In genomic region chr15:78242128-78242527, GRCh38 we compare ENCODE assay signal across 9 cellular contexts. TPM values are rescaled to one million over a fixed set of nuclear protein-coding genes. Genes with fewer than 3 reads are reported as not detected.
DNase-seq lines count a peak whose midpoint lies in the region; TF ChIP-seq lines count a peak whose summit lies in the region.
"Had no signal": no experiment of that assay in that cellular context is flagged by ENCODE, and none has a peak within 500 bp of the region (broad histone marks: within the 10 kb centered on the region; RNA-seq: fewer than 3 reads in every experiment).

No MANE protein-coding gene starts in this region.

- no peaks in the 10 kb centered on the region for H3K9me3 Mint-ChIP-seq in progenitor cell of endocrine pancreas (ENCODE audit: low read depth)

- 67 to 82% (median 74%) methylated on average over 5 of the region's 5 CpGs for WGBS in adrenal gland, 4 donors
- 67 to 74% methylated on average over 5 of the region's 5 CpGs for WGBS in tibial nerve, 2 donors

- H3K4me3 Mint-ChIP-seq in progenitor cell of endocrine pancreas (ENCODE audit: low read depth) = no peak overlapping the region

- H3K27ac ChIP-seq in colonic mucosa (no peak overlapping the region), adrenal gland (no peak overlapping the region), tibial nerve (no peak overlapping the region)

- H3K27me3 ChIP-seq in colonic mucosa = no peaks in the 10 kb centered on the region
- H3K27me3 ChIP-seq in adrenal gland = no peaks in the 10 kb centered on the region
- H3K27me3 ChIP-seq in tibial nerve = no peaks in the 10 kb centered on the region

- H3K36me3 ChIP-seq in colonic mucosa (no peaks in the 10 kb centered on the region), adrenal gland (replicated peaks in 1 of 2) (no peaks in the 10 kb centered on the region), tibial nerve (no peaks in the 10 kb centered on the region)

- no peak overlapping the region for H3K27ac Mint-ChIP-seq in progenitor cell of endocrine pancreas

- H3K36me3 Mint-ChIP-seq in progenitor cell of endocrine pancreas (ENCODE audit: insufficient read depth) = no peaks in the 10 kb centered on the region

- no peak for TF ChIP-seq EP300 in tibial nerve (IDR thresholded peaks at IDR 0.05)

- peaks cover 2% of the 10 kb centered on the region for H3K27me3 Mint-ChIP-seq in progenitor cell of endocrine pancreas

- peak; percentile 58 for DNase-seq in activated CD4-positive, alpha-beta T cell treated with anti-CD3 and anti-CD28 coated beads for 48 hours
- DNase-seq in activated CD4-positive, alpha-beta T cell treated with anti-CD3 and anti-CD28 coated beads, Interleukin-2, amount 50 U/mL, for 1 hour = no peak
- DNase-seq in NCI-H1694 treated with DMSO at 0.1 percent for 48 hours (lab: John Stamatoyannopoulos, UW) = peak; percentile 7
- DNase-seq in colonic mucosa = peak; percentile 59
- no peak for DNase-seq in progenitor cell of endocrine pancreas (ENCODE audit: low spot score, unreplicated experiment)
- no peak for DNase-seq in adrenal gland
- DNase-seq in tibial nerve (ENCODE audit: low spot score in 2 of 2) = no peak
- DNase-seq in NCI-H146 treated with DMSO at 0.1 percent for 48 hours (lab: John Stamatoyannopoulos, UW; ENCODE audit: unreplicated experiment) = no peak

- TF ChIP-seq POLR2A in adrenal gland (IDR thresholded peaks at IDR 0.05) (no peak), tibial nerve (IDR thresholded peaks at IDR 0.05) (no peak)

- peak; percentile 27 for TF ChIP-seq CTCF in colonic mucosa (IDR thresholded peaks at IDR 0.05)
- TF ChIP-seq CTCF in progenitor cell of endocrine pancreas (IDR thresholded peaks at IDR 0.05; ENCODE audit: unreplicated experiment) = peak; percentile 50
- peak in 3 of 6 experiments; percentile 3 to 21 (median 15) for TF ChIP-seq CTCF in adrenal gland (IDR thresholded peaks at IDR 0.05)
- peak in 1 of 5 experiments; percentile 9 for TF ChIP-seq CTCF in tibial nerve (IDR thresholded peaks at IDR 0.05)

- peaks cover 12% of the 10 kb centered on the region for H3K4me1 Mint-ChIP-seq in progenitor cell of endocrine pancreas (ENCODE audit: low read depth)

- intact Hi-C loops in colonic mucosa (cut with DNase I) = loop anchor here (5.0 to 10.0 kb wide), 3 partner anchors 45 to 277 kb away; no protein-coding TSS in a partner anchor
- intact Hi-C loops in adrenal gland (cut with DNase I) = loop anchor here (2.0 to 5.0 kb wide), 3 partner anchors 65 to 129 kb away; no protein-coding TSS in a partner anchor

- no peak overlapping the region for H3K9ac ChIP-seq in colonic mucosa (ENCODE audit: low read depth in 2 of 2, low read length in 2 of 2)

- H3K4me1 ChIP-seq in colonic mucosa = no peaks in the 10 kb centered on the region
- peaks cover 4 to 5% of the 10 kb centered on the region in 2 donors for H3K4me1 ChIP-seq in adrenal gland (replicated peaks in 1 of 2)
- peaks cover 0 to 6% (median 0%) of the 10 kb centered on the region in 4 donors for H3K4me1 ChIP-seq in tibial nerve

- no peaks in the 10 kb centered on the region for H3K9me3 ChIP-seq in colonic mucosa
- H3K9me3 ChIP-seq in adrenal gland (replicated peaks in 1 of 3) = no peaks in the 10 kb centered on the region
- H3K9me3 ChIP-seq in tibial nerve = no peaks in the 10 kb centered on the region

- H3K4me3 ChIP-seq in colonic mucosa = no peak overlapping the region
- H3K4me3 ChIP-seq in adrenal gland = no peak overlapping the region
- H3K4me3 ChIP-seq in tibial nerve = no peak overlapping the region

RNA-seq across cellular contexts. Expression of gene ACSBG1, which starts 7.8 kb away (rescaled TPM):
- total RNA-seq in colonic mucosa (under 1 TPM; 0.58 to 0.59 TPM), progenitor cell of endocrine pancreas (0.18 TPM in 1 of 2 replicates, not detected in the other), adrenal gland (10 to 100 TPM in 4 of 8 donors, 1 to 10 TPM in 4; 1.9 to 42.3 (median 9.8) TPM), tibial nerve (under 1 TPM in 2 of 4 donors, not detected in 2; under 0.01 to 0.21 TPM)
- 1 to 10 TPM; 2.5 to 5.8 (median 4.3) TPM for polyA plus RNA-seq in adrenal gland
- total RNA-seq: T-helper 2 cell treated with Interferon-gamma antibody and Interleukin-4, amounts not matched to agents 100 ng/mL and 5 ng/mL, for 36 hours had no signal

RNA-seq across cellular contexts. Expression of gene DNAJA4, which starts 22.2 kb away (rescaled TPM):
- total RNA-seq in colonic mucosa = 10 to 100 TPM; 42.6 to 54.5 TPM
- 4.6 and 4.8 TPM in 2 replicates for total RNA-seq in progenitor cell of endocrine pancreas
- 10 to 100 TPM; 11.7 to 26.2 (median 21.8) TPM for total RNA-seq in adrenal gland
- polyA plus RNA-seq in adrenal gland = 10 to 100 TPM; 18.8 to 43.5 (median 19.8) TPM
- 10 to 100 TPM; 14.2 to 16.9 (median 16.4) TPM for total RNA-seq in tibial nerve

RNA-seq across cellular contexts. Expression of gene SKIC8, which starts 57.3 kb away (rescaled TPM):
- total RNA-seq in colonic mucosa = 10 to 100 TPM; 35.9 to 47.0 TPM
- 46.1 and 51.4 TPM in 2 replicates for total RNA-seq in progenitor cell of endocrine pancreas
- total RNA-seq in adrenal gland = 10 to 100 TPM; 45.9 to 81.6 (median 61.1) TPM
- 100 to 1,000 TPM in 1 of 3 donors, 10 to 100 TPM in 2; 51.3 to 111 (median 66.2) TPM for polyA plus RNA-seq in adrenal gland
- 10 to 100 TPM; 50.3 to 75.1 (median 55.5) TPM for total RNA-seq in tibial nerve

Comparison
In these comparisons a context has a peak if more than half of its experiments do, and no peak if none do; other contexts are left out.
1. DNase-seq: peak in activated CD4-positive, alpha-beta T cell treated with anti-CD3 and anti-CD28 coated beads for 48 hours (single experiment), NCI-H1694 treated with DMSO at 0.1 percent for 48 hours (single experiment) and colonic mucosa (single experiment); none in activated CD4-positive, alpha-beta T cell treated with anti-CD3 and anti-CD28 coated beads, Interleukin-2, amount 50 U/mL, for 1 hour (single experiment), progenitor cell of endocrine pancreas (single experiment), adrenal gland (0 of 7), tibial nerve (0 of 2) and NCI-H146 treated with DMSO at 0.1 percent for 48 hours (single experiment).